In the genomic region with DNA sequence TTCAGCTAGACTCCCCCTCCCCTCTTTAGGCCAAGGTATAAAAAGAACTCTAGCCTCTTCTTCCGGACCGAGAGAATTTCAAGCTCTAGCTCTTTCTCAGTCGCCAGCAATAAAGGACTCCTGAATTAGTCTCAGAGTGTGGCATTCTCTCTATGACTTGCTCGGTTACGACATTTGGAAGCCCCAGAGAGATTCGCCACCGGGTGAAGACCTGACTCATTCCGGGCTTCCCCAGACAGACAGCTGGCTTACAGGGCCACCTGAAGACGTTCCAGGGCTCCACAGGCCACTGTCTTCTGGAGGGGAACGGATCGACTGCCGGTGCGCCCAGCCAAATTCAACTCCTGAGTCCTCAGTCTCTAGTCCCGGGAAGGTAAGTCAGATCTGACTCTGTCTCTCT, we compare ENCODE assay signal across 10 cellular contexts. TPM values are rescaled to one million over a fixed set of nuclear protein-coding genes. Genes with fewer than 3 reads are reported as not detected.
DNase-seq lines count a peak whose midpoint lies in the region; ATAC-seq and TF ChIP-seq lines count a peak whose summit lies in the region.
"Had no signal": no experiment of that assay in that cellular context is flagged by ENCODE, and none has a peak within 500 bp of the region (broad histone marks: within the 10 kb centered on the region; RNA-seq: fewer than 3 reads in every experiment).

A gene (plus strand): TSS at position 234 of the 400 bp plus-strand sequence. CDS start 15,510 bp downstream, outside the sequence.

- no peaks in the 10 kb centered on the region for H3K9me3 ChIP-seq in OCI-LY7 (ENCODE audit: low read length)

- H3K9me3 Mint-ChIP-seq in glutamatergic neuron (ENCODE audit: unreplicated experiment) = peaks cover 16% of the 10 kb centered on the region
- H3K9me3 Mint-ChIP-seq: T-helper 1 cell treated with Interleukin-12 subunit alpha and Interleukin-12 subunit beta and Interleukin-4 antibody, amounts not matched to agents 30 μg/mL and 1 μg/mL, for 36 hours had no signal

- H3K27me3 Mint-ChIP-seq in glutamatergic neuron (ENCODE audit: unreplicated experiment) = peaks cover 14% of the 10 kb centered on the region

- no peaks in the 10 kb centered on the region for H3K36me3 ChIP-seq in OCI-LY7 (ENCODE audit: insufficient read depth, low read length)

- CTCF ChIA-PET in OCI-LY7 (lab: Charles Lee; ENCODE audit: unreplicated experiment) = interaction anchor here (2.5 kb wide), 1 partner anchor 116 kb away, joined by 18 read pairs; no protein-coding TSS in a partner anchor

- no peaks in the 10 kb centered on the region for H3K79me2 ChIP-seq in OCI-LY7 (ENCODE audit: insufficient read depth, low read depth, low read length)

- no peak within 1 kb of the TSS for H3K4me2 ChIP-seq in OCI-LY7 (ENCODE audit: low read length)

- POLR2A ChIA-PET in OCI-LY7 (lab: Charles Lee) = no interaction called here

- peak within 1 kb of the TSS; percentile 82 for H3K4me3 Mint-ChIP-seq in glutamatergic neuron (ENCODE audit: unreplicated experiment)
- H3K4me3 Mint-ChIP-seq: T-helper 1 cell treated with Interleukin-12 subunit alpha and Interleukin-12 subunit beta and Interleukin-4 antibody, amounts not matched to agents 30 μg/mL and 1 μg/mL, for 36 hours had no signal

- H3K4me3 ChIP-seq in OCI-LY7 (ENCODE audit: low read depth, low read length, poor library complexity, severe bottlenecking) = no peak within 1 kb of the TSS
- H3K4me3 ChIP-seq: lung had no signal

- intact Hi-C loops in OCI-LY7 (cut with micrococcal nuclease; ENCODE audit: unreplicated experiment) = no loop called here

- ATAC-seq in GM18508 (IDR thresholded peaks at IDR 0.05; ENCODE audit: insufficient read depth, unreplicated experiment) (peak; percentile 94), GM21515 (IDR thresholded peaks at IDR 0.05; ENCODE audit: unreplicated experiment) (peak; percentile 87)

- no peaks in the 10 kb centered on the region for H3K4me1 ChIP-seq in OCI-LY7 (ENCODE audit: insufficient read depth, low read length, poor library complexity, severe bottlenecking)

- H3K9me2 ChIP-seq in OCI-LY7 (ENCODE audit: insufficient read depth, low read length) = no peaks in the 10 kb centered on the region

- peaks cover 4% of the 10 kb centered on the region for H3K36me3 Mint-ChIP-seq in glutamatergic neuron (ENCODE audit: unreplicated experiment)

- BruUV-seq in OCI-LY7 (replicated peaks; lab: Mats Ljungman, UMichigan) = no TSS peak

- TF ChIP-seq CTCF in glutamatergic neuron (IDR thresholded peaks at IDR 0.05; ENCODE audit: partially characterized antibody, unreplicated experiment) (no peak), OCI-LY7 (conservative IDR thresholded peaks at IDR 0.05; ENCODE audit: low read length) (no peak)

- H3K27ac ChIP-seq in OCI-LY7 (ENCODE audit: low read depth, low read length, poor library complexity, severe bottlenecking) = no peak within 1 kb of the TSS

- DNase-seq in HK-2 (ENCODE audit: unreplicated experiment) (peak; percentile 53), glutamatergic neuron (no peak), NCI-H1092 (lab: John Stamatoyannopoulos, UW) (no peak), anterior cingulate cortex (lab: John Stamatoyannopoulos, UW) (no peak), OCI-LY7 (ENCODE audit: low spot score) (no peak), NCI-H1417 treated with DMSO at 0.1 percent for 48 hours (lab: John Stamatoyannopoulos, UW) (no peak)

- H4K20me1 ChIP-seq in OCI-LY7 (ENCODE audit: insufficient read depth, low read length) = no peaks in the 10 kb centered on the region

- no peak within 1 kb of the TSS for H2AFZ ChIP-seq in OCI-LY7 (ENCODE audit: low read length)

- peak within 1 kb of the TSS; percentile 100 for H3K27ac Mint-ChIP-seq in glutamatergic neuron (ENCODE audit: unreplicated experiment)
- H3K27ac Mint-ChIP-seq: T-helper 1 cell treated with Interleukin-12 subunit alpha and Interleukin-12 subunit beta and Interleukin-4 antibody, amounts not matched to agents 30 μg/mL and 1 μg/mL, for 36 hours had no signal

- H3K4me1 Mint-ChIP-seq in glutamatergic neuron (ENCODE audit: low read depth, unreplicated experiment) = peaks cover 42% of the 10 kb centered on the region

RNA-seq across cellular contexts. Expression of the gene that starts here (rescaled TPM):
- total RNA-seq in glutamatergic neuron (ENCODE audit: unreplicated experiment) = not detected
- not detected in 2 replicates for total RNA-seq in OCI-LY7 (2014; rRNA removed; shearing (Covaris generic))
- total RNA-seq in OCI-LY7 (2022) = not detected in 2 replicates
- total RNA-seq: lung had no signal
